10 cellular contexts compared by ENCODE assay signal in genomic region chr13:111177803-111178389, GRCh38.
DNase-seq lines count a peak whose midpoint lies in the region; ATAC-seq and TF ChIP-seq lines count a peak whose summit lies in the region.
"Had no signal": no experiment of that assay in that cellular context is flagged by ENCODE, and none has a peak within 500 bp of the region (broad histone marks: within the 10 kb centered on the region; RNA-seq: fewer than 3 reads in every experiment).

No MANE protein-coding gene starts in this region.

- H3K4me3 Mint-ChIP-seq in activated CD4-positive, alpha-beta memory T cell treated with anti-CD3 and anti-CD28 coated beads, Interleukin-2, amount 10 ng/mL, durations not matched to agents 7 days and 5 days, result no peak overlapping the region
- H3K4me3 Mint-ChIP-seq in osteocyte (ENCODE audit: unreplicated experiment), result peak overlapping the region; percentile 33

- no peak for ATAC-seq in GM21717 (IDR thresholded peaks at IDR 0.05; ENCODE audit: unreplicated experiment)

- peak overlapping the region; percentile 97 for H3K27ac ChIP-seq in BLaER1
- H3K27ac ChIP-seq: VCaP had no signal

- H3K36me3 Mint-ChIP-seq in activated CD4-positive, alpha-beta memory T cell treated with anti-CD3 and anti-CD28 coated beads, Interleukin-2, amount 10 ng/mL, durations not matched to agents 7 days and 5 days (ENCODE audit: low read depth), result peaks cover 75% of the 10 kb centered on the region
- H3K36me3 Mint-ChIP-seq in osteocyte (ENCODE audit: unreplicated experiment), result peaks cover 7% of the 10 kb centered on the region

- H3K27me3 Mint-ChIP-seq in activated CD4-positive, alpha-beta memory T cell treated with anti-CD3 and anti-CD28 coated beads, Interleukin-2, amount 10 ng/mL, durations not matched to agents 7 days and 5 days, result no peaks in the 10 kb centered on the region
- no peaks in the 10 kb centered on the region for H3K27me3 Mint-ChIP-seq in osteocyte (ENCODE audit: unreplicated experiment)

- peaks cover 9% of the 10 kb centered on the region for H3K9me3 Mint-ChIP-seq in activated CD4-positive, alpha-beta memory T cell treated with anti-CD3 and anti-CD28 coated beads, Interleukin-2, amount 10 ng/mL, durations not matched to agents 7 days and 5 days
- no peaks in the 10 kb centered on the region for H3K9me3 Mint-ChIP-seq in osteocyte (ENCODE audit: unreplicated experiment)

- peak overlapping the region; percentile 91 for H3K27ac Mint-ChIP-seq in activated CD4-positive, alpha-beta memory T cell treated with anti-CD3 and anti-CD28 coated beads, Interleukin-2, amount 10 ng/mL, durations not matched to agents 7 days and 5 days
- H3K27ac Mint-ChIP-seq in osteocyte (ENCODE audit: unreplicated experiment), result peak overlapping the region; percentile 96

- peaks cover 100% of the 10 kb centered on the region for H3K4me1 ChIP-seq in BLaER1

- H3K4me1 Mint-ChIP-seq in activated CD4-positive, alpha-beta memory T cell treated with anti-CD3 and anti-CD28 coated beads, Interleukin-2, amount 10 ng/mL, durations not matched to agents 7 days and 5 days, result peaks cover 65% of the 10 kb centered on the region
- peaks cover 71% of the 10 kb centered on the region for H3K4me1 Mint-ChIP-seq in osteocyte (ENCODE audit: unreplicated experiment)

- POLR2A ChIA-PET in activated CD4-positive, alpha-beta memory T cell treated with anti-CD3 and anti-CD28 coated beads, Interleukin-2, amount 10 ng/mL, durations not matched to agents 7 days and 5 days (lab: Charles Lee), result interaction anchor here (0.7 to 1.8 kb wide), 4 partner anchors 11 to 1410 kb away, joined by 3 to 6 read pairs (median 4); partner anchors contain the start of gene TUBGCP3

- no peaks in the 10 kb centered on the region for H4K20me1 ChIP-seq in BLaER1

- peaks cover 16% of the 10 kb centered on the region for H3K36me3 ChIP-seq in BLaER1

- H3K9me3 ChIP-seq in BLaER1, result peaks cover 3% of the 10 kb centered on the region; the same call in 1 of the 2 replicates

- TF ChIP-seq CTCF in osteocyte (IDR thresholded peaks at IDR 0.05), result no peak

- DNase-seq in activated CD4-positive, alpha-beta memory T cell treated with anti-CD3 and anti-CD28 coated beads, Interleukin-2, amount 10 ng/mL, durations not matched to agents 7 days and 5 days, result no peak
- DNase-seq in fibroblast of peridontal ligament (ENCODE audit: extremely low read depth), result peak; percentile 51
- DNase-seq in osteocyte (ENCODE audit: extremely low spot score, unreplicated experiment), result no peak
- no peak for DNase-seq in middle frontal gyrus (ENCODE audit: extremely low spot score, low spot score)
- DNase-seq in activated effector memory CD4-positive, alpha-beta T cell treated with anti-CD3 and anti-CD28 coated beads, Interleukin-2, amount 50 U/mL, for 16 hours, result no peak
- no peak for DNase-seq in activated CD8-positive, alpha-beta memory T cell treated with anti-CD3 and anti-CD28 coated beads, Interleukin-2, amount 50 U/mL, for 4 hours
- DNase-seq: NCI-H1417 had no signal

- CTCF ChIA-PET in activated CD4-positive, alpha-beta memory T cell treated with anti-CD3 and anti-CD28 coated beads, Interleukin-2, amount 10 ng/mL, durations not matched to agents 7 days and 5 days (lab: Charles Lee), result no interaction called here

- H3K4me2 ChIP-seq in BLaER1, result peak overlapping the region; percentile 99

- H3K27me3 ChIP-seq in BLaER1, result no peaks in the 10 kb centered on the region

- H3K4me3 ChIP-seq in BLaER1, result peak overlapping the region; percentile 45

- H3K9ac ChIP-seq in BLaER1, result peak overlapping the region; percentile 74; the same call in 1 of the 2 replicates
